ENCODE assay signal across 16 cellular contexts in genomic region chr18:49177071-49177470, GRCh38.
"Had no signal": no experiment of that assay in that cellular context is flagged by ENCODE, and none has a peak within 500 bp of the region (broad histone marks: within the 10 kb centered on the region; RNA-seq: fewer than 3 reads in every experiment).

No MANE protein-coding gene starts in this region.

- H3K4me1 Mint-ChIP-seq: WTC11 had no signal

- H3K4me3 Mint-ChIP-seq: effector memory CD8-positive, alpha-beta T cell; type B pancreatic cell; WTC11 had no signal

- ATAC-seq: body of pancreas; effector memory CD8-positive, alpha-beta T cell; naive thymus-derived CD4-positive, alpha-beta T cell; WTC11 had no signal

- H3K27ac Mint-ChIP-seq: naive thymus-derived CD4-positive, alpha-beta T cell; type B pancreatic cell; WTC11 had no signal

- H3K27me3 Mint-ChIP-seq: effector memory CD8-positive, alpha-beta T cell; type B pancreatic cell had no signal

- DNase-seq: activated CD4-positive, alpha-beta T cell treated with anti-CD3 and anti-CD28 coated beads, Interleukin-2, amount 10 ng/mL, durations not matched to agents 24 days and 14 days; activated naive CD4-positive, alpha-beta T cell treated with anti-CD3 and anti-CD28 coated beads, Interleukin-2, amount 50 U/mL, for 16 hours; adrenal gland; body of pancreas; central memory CD4-positive, alpha-beta T cell; effector memory CD8-positive, alpha-beta T cell; erythroblast; lower lobe of right lung; naive thymus-derived CD4-positive, alpha-beta T cell; right lobe of liver; spleen; stimulated activated CD4-positive, alpha-beta T cell treated with anti-CD3 and anti-CD28 coated beads, Interleukin-1b, Interleukin-23, amount 100 ng/mL, for 48 hours; stimulated activated naive CD4-positive, alpha-beta T cell; substantia nigra had no signal

- H3K36me3 Mint-ChIP-seq: type B pancreatic cell, WTC11 had no signal

- H3K9me3 Mint-ChIP-seq: effector memory CD8-positive, alpha-beta T cell; naive thymus-derived CD4-positive, alpha-beta T cell; type B pancreatic cell; WTC11 had no signal
